20 cellular contexts compared by ENCODE assay signal in genomic region chr14:38143170-38143569, GRCh38.
DNase-seq lines count a peak whose midpoint lies in the region; ATAC-seq and TF ChIP-seq lines count a peak whose summit lies in the region.
"Had no signal": no experiment of that assay in that cellular context is flagged by ENCODE, and none has a peak within 500 bp of the region (broad histone marks: within the 10 kb centered on the region; RNA-seq: fewer than 3 reads in every experiment).

No MANE protein-coding gene starts in this region.

- peak overlapping the region; percentile 9 to 75 (median 49); a peak in 6 of 7 replicates for H3K27ac Mint-ChIP-seq in H9
- H3K27ac Mint-ChIP-seq: activated T-helper 17 cell treated with anti-CD3 and anti-CD28 coated beads, Interleukin-2, amount 50 U/mL, for 72 hours; IgD-negative memory B cell had no signal

- no peaks in the 10 kb centered on the region for H3K9me3 ChIP-seq in H9 (ENCODE audit: control insufficient read depth, low read depth, low read length)
- no peaks in the 10 kb centered on the region for H3K9me3 ChIP-seq in RWPE2 (ENCODE audit: severe bottlenecking)
- H3K9me3 ChIP-seq in fibroblast of lung (ENCODE audit: control insufficient read depth, insufficient read depth, low read depth, low read length) = no peaks in the 10 kb centered on the region
- no peaks in the 10 kb centered on the region for H3K9me3 ChIP-seq in Peyer's patch
- H3K9me3 ChIP-seq: esophagus muscularis mucosa, heart right ventricle had no signal

- H3K79me1 ChIP-seq in H9 (ENCODE audit: insufficient read depth, low read depth, low read length, poor library complexity, severe bottlenecking) = no peaks in the 10 kb centered on the region

- no peaks in the 10 kb centered on the region for H4K20me1 ChIP-seq in H9 (ENCODE audit: control insufficient read depth, insufficient read depth, insufficient read length)
- H4K20me1 ChIP-seq in fibroblast of lung (ENCODE audit: control insufficient read depth, extremely low read depth, insufficient read depth, low read length) = no peaks in the 10 kb centered on the region

- H2AFZ ChIP-seq in H9 (ENCODE audit: low read length) = no peak overlapping the region
- no peak overlapping the region for H2AFZ ChIP-seq in fibroblast of lung (ENCODE audit: low read length)

- H3K79me2 ChIP-seq in H9 (ENCODE audit: insufficient read depth, low read length) (no peaks in the 10 kb centered on the region), fibroblast of lung (ENCODE audit: control insufficient read depth, insufficient read depth, low read length) (no peaks in the 10 kb centered on the region)

- H2BK12ac ChIP-seq in H9 (ENCODE audit: insufficient read length, low read depth, low read length) = no peak overlapping the region

- no peak overlapping the region for H3K23ac ChIP-seq in H9 (ENCODE audit: insufficient read length, low read depth, low read length)

- H3K4me2 ChIP-seq in H9 (ENCODE audit: insufficient read depth, insufficient read length, low read length) (no peak overlapping the region), fibroblast of lung (ENCODE audit: extremely low read depth, insufficient read depth, low read length) (peak overlapping the region; percentile 52)

- H2BK120ac ChIP-seq in H9 (ENCODE audit: low read depth, low read length, poor library complexity, severe bottlenecking) = no peak overlapping the region

- no peak overlapping the region for H3K56ac ChIP-seq in H9 (ENCODE audit: insufficient read length, low read depth, low read length)

- no peaks in the 10 kb centered on the region for H3K27me3 Mint-ChIP-seq in H9 (ENCODE audit: low read depth)
- H3K27me3 Mint-ChIP-seq: activated T-helper 17 cell treated with anti-CD3 and anti-CD28 coated beads, Interleukin-2, amount 50 U/mL, for 72 hours; IgD-negative memory B cell; naive thymus-derived CD8-positive, alpha-beta T cell had no signal

- TF ChIP-seq POLR2A in Peyer's patch (IDR thresholded peaks at IDR 0.05) = no peak

- peaks cover 17 to 33% of the 10 kb centered on the region in 2 experiments for H3K4me1 Mint-ChIP-seq in H9
- H3K4me1 Mint-ChIP-seq: activated T-helper 17 cell treated with anti-CD3 and anti-CD28 coated beads, Interleukin-2, amount 50 U/mL, for 72 hours; IgD-negative memory B cell had no signal

- H3K9ac ChIP-seq in H9 (ENCODE audit: extremely low read depth, insufficient read length, low read length) = no peak overlapping the region
- H3K9ac ChIP-seq in fibroblast of lung (ENCODE audit: insufficient read depth, low read length) = no peak overlapping the region

- peaks cover 0 to 4% (median 0%) of the 10 kb centered on the region in 3 experiments; a peak in 2 of 7 replicates for H3K36me3 Mint-ChIP-seq in H9 (ENCODE audit: insufficient read depth in 1 of 3, low read depth in 3 of 3)
- H3K36me3 Mint-ChIP-seq: IgD-negative memory B cell; naive thymus-derived CD8-positive, alpha-beta T cell had no signal

- no peaks in the 10 kb centered on the region for H3K9me3 Mint-ChIP-seq in H9

- ATAC-seq in RWPE2 (ENCODE audit: low read depth) = no peak
- ATAC-seq: activated CD4-positive, CD25-positive, alpha-beta regulatory T cell treated with anti-CD3 and anti-CD28 coated beads, Interleukin-2, amount 50 U/mL, for 24 hours; activated T-helper 17 cell treated with anti-CD3 and anti-CD28 coated beads, Interleukin-2, amount 50 U/mL, for 72 hours; heart right ventricle; naive thymus-derived CD8-positive, alpha-beta T cell had no signal

- H3K4me1 ChIP-seq in H9 (ENCODE audit: insufficient read depth, low read length) = peaks cover 15% of the 10 kb centered on the region; the same call in 1 of the 2 replicates
- peaks cover 21% of the 10 kb centered on the region for H3K4me1 ChIP-seq in RWPE2 (ENCODE audit: insufficient read depth, poor library complexity, severe bottlenecking)
- peaks cover 17% of the 10 kb centered on the region for H3K4me1 ChIP-seq in fibroblast of lung (ENCODE audit: control insufficient read depth, extremely low read depth, insufficient read depth, low read length)
- H3K4me1 ChIP-seq in Peyer's patch = no peaks in the 10 kb centered on the region
- H3K4me1 ChIP-seq: esophagus muscularis mucosa, heart right ventricle had no signal

- no peak for TF ChIP-seq CTCF in H9 (conservative IDR thresholded peaks at IDR 0.05)
- no peak for TF ChIP-seq CTCF in RWPE2 (IDR thresholded peaks at IDR 0.05; ENCODE audit: poor library complexity, severe bottlenecking)
- no peak for TF ChIP-seq CTCF in fibroblast of lung (conservative IDR thresholded peaks at IDR 0.05 in 1 of 2, IDR thresholded peaks at IDR 0.05 in 1 of 2; ENCODE audit: low read depth in 1 of 2, low read length in 2 of 2)
- TF ChIP-seq CTCF in Peyer's patch (IDR thresholded peaks at IDR 0.05) = no peak

- H2BK5ac ChIP-seq in H9 (ENCODE audit: insufficient read length, low read length) = no peak overlapping the region

- H3K4me3 Mint-ChIP-seq in H9 = no peak overlapping the region; a peak in 1 of 5 replicates
- H3K4me3 Mint-ChIP-seq: activated T-helper 17 cell treated with anti-CD3 and anti-CD28 coated beads, Interleukin-2, amount 50 U/mL, for 72 hours; IgD-negative memory B cell; naive thymus-derived CD8-positive, alpha-beta T cell had no signal

- no peak overlapping the region for H3T11ph ChIP-seq in H9 (ENCODE audit: low read length)

- no peak overlapping the region for H2BK15ac ChIP-seq in H9 (ENCODE audit: low read depth, low read length)

- H3K23me2 ChIP-seq in H9 (ENCODE audit: insufficient read length, low read depth, low read length, poor library complexity, severe bottlenecking) = no peaks in the 10 kb centered on the region

- no peak overlapping the region for H4K91ac ChIP-seq in H9 (ENCODE audit: insufficient read length, low read depth, low read length)

- no peak overlapping the region for H2AK5ac ChIP-seq in H9 (ENCODE audit: insufficient read length, low read length)

- no peak overlapping the region for H3K27ac ChIP-seq in H9 (ENCODE audit: insufficient read length, low read depth, low read length)
- H3K27ac ChIP-seq in RWPE2 (ENCODE audit: poor library complexity, severe bottlenecking) = peak overlapping the region; percentile 45
- peak overlapping the region; percentile 79 for H3K27ac ChIP-seq in fibroblast of lung (ENCODE audit: insufficient read depth, low read length)
- H3K27ac ChIP-seq in Peyer's patch = no peak overlapping the region
- H3K27ac ChIP-seq: cardiac muscle cell, esophagus muscularis mucosa, heart right ventricle had no signal

- H2BK20ac ChIP-seq in H9 (ENCODE audit: low read depth, low read length, poor library complexity, severe bottlenecking) = no peak overlapping the region

- no peaks in the 10 kb centered on the region for H3K36me3 ChIP-seq in RWPE2 (ENCODE audit: low read depth)
- H3K36me3 ChIP-seq in fibroblast of lung (ENCODE audit: control insufficient read depth, insufficient read depth, low read length) = no peaks in the 10 kb centered on the region
- no peaks in the 10 kb centered on the region for H3K36me3 ChIP-seq in Peyer's patch
- H3K36me3 ChIP-seq: cardiac muscle cell, esophagus muscularis mucosa, heart right ventricle had no signal

- no peak overlapping the region for H4K5ac ChIP-seq in H9 (ENCODE audit: insufficient read length, low read depth, low read length)

- H3K4me3 ChIP-seq in RWPE2 (ENCODE audit: severe bottlenecking) = no peak overlapping the region
- peak overlapping the region in 1 of 4 experiments; percentile 24 for H3K4me3 ChIP-seq in fibroblast of lung (replicated peaks in 1 of 4; ENCODE audit: control extremely low read depth in 1 of 4, insufficient read depth in 1 of 4, low read depth in 3 of 4, low read length in 4 of 4)
- no peak overlapping the region for H3K4me3 ChIP-seq in Peyer's patch
- H3K4me3 ChIP-seq: cardiac muscle cell, esophagus muscularis mucosa, heart right ventricle had no signal

- no CpG with 5 or more reads among the region's 4 CpGs for WGBS in H9 (ENCODE audit: extremely low coverage, insufficient read length, low lambda C conversion rate)

- H3K4ac ChIP-seq in H9 (ENCODE audit: low read depth, low read length) = no peak overlapping the region

- no peak for DNase-seq in H9
- DNase-seq in RWPE2 (ENCODE audit: low spot score) = no peak
- DNase-seq in fibroblast of lung (ENCODE audit: low read depth in 2 of 2) = peak; percentile 8 to 12
- DNase-seq in NCI-H187 (lab: John Stamatoyannopoulos, UW) = no peak
- DNase-seq in GM19238 (ENCODE audit: insufficient read length, low spot score) = no peak
- DNase-seq in NCI-H1417 treated with DMSO at 0.1 percent for 48 hours (lab: John Stamatoyannopoulos, UW) = no peak
- no peak for DNase-seq in Peyer's patch
- DNase-seq: C1 segment of cervical spinal cord; DMS 273 treated with DMSO at 0.1 percent for 48 hours; heart right ventricle; naive thymus-derived CD8-positive, alpha-beta T cell; NCI-H1930; SIG-M5; small intestine; stimulated activated CD4-positive, alpha-beta T cell treated with anti-CD3 and anti-CD28 coated beads, Interleukin-4, amount 100 ng/mL, for 4 hours had no signal

- H4K8ac ChIP-seq in H9 (replicated peaks; ENCODE audit: insufficient read length, low read depth, low read length) = no peak overlapping the region

- H3K18ac ChIP-seq in H9 (ENCODE audit: insufficient read length, low read depth, low read length) = no peak overlapping the region

- no peak overlapping the region for H3K14ac ChIP-seq in H9 (ENCODE audit: insufficient read depth, low read length)

- no peaks in the 10 kb centered on the region for H3K27me3 ChIP-seq in H9 (ENCODE audit: insufficient read depth, low read length)
- H3K27me3 ChIP-seq in RWPE2 (ENCODE audit: insufficient read depth, poor library complexity, severe bottlenecking) = no peaks in the 10 kb centered on the region
- H3K27me3 ChIP-seq in fibroblast of lung (ENCODE audit: control insufficient read depth, insufficient read depth, low read length) = no peaks in the 10 kb centered on the region
- no peaks in the 10 kb centered on the region for H3K27me3 ChIP-seq in Peyer's patch
- H3K27me3 ChIP-seq: cardiac muscle cell, esophagus muscularis mucosa, heart right ventricle had no signal

Comparison
In these comparisons a context has a peak if more than half of its experiments do, and no peak if none do; other contexts are left out.
1. DNase-seq: peak in fibroblast of lung (2 of 2); none in H9 (single experiment), RWPE2 (single experiment), NCI-H187 (0 of 2), GM19238 (single experiment), NCI-H1417 treated with DMSO at 0.1 percent for 48 hours (single experiment) and Peyer's patch (0 of 3).
2. H3K27ac ChIP-seq: peak in RWPE2 (single experiment) and fibroblast of lung (single experiment); none in H9 (single experiment) and Peyer's patch (0 of 4).